ENCODE assay signal across 18 cellular contexts in the genomic region with DNA sequence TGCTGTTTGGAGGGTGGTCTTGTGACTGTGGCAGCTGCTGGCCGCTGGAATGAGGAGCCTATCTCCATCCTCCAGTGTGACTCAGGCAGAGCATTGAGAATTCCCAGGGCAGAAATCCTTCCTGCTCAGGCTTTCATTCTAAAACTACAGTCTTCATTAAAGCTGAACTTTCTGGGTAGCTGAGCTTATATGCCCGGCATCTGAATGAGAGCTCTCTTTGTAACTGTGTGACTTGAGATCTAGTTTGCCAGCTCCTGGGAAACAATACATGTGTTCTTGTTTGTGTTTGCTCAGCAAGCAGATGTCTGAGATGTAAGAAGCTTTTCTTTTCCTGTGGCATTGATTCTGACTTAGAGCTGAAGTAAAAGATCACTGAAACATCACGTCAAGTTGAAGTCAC. TPM values are rescaled to one million over a fixed set of nuclear protein-coding genes. Genes with fewer than 3 reads are reported as not detected.
DNase-seq lines count a peak whose midpoint lies in the region; ATAC-seq and TF ChIP-seq lines count a peak whose summit lies in the region.
"Had no signal": no experiment of that assay in that cellular context is flagged by ENCODE, and none has a peak within 500 bp of the region (broad histone marks: within the 10 kb centered on the region; RNA-seq: fewer than 3 reads in every experiment).

No MANE protein-coding gene starts in this region.

- H3F3A ChIP-seq in neural progenitor cell (ENCODE audit: low read depth): peaks cover 34% of the 10 kb centered on the region

- H3K27ac ChIP-seq in neural progenitor cell: peak overlapping the region; percentile 82

- no peaks in the 10 kb centered on the region for H3K9me3 Mint-ChIP-seq in neural progenitor cell
- H3K9me3 Mint-ChIP-seq: activated B cell treated with CpG ODN at 0.5 μM for 24 hours, T-cell had no signal

- TF ChIP-seq CTCF in neural progenitor cell (IDR thresholded peaks at IDR 0.05): no peak

- no peaks in the 10 kb centered on the region for H3K79me2 ChIP-seq in neural progenitor cell (ENCODE audit: low read depth)

- no peak overlapping the region for H2AFZ ChIP-seq in neural progenitor cell (replicated peaks)

- no peak overlapping the region for H3K4me3 ChIP-seq in neural progenitor cell

- peaks cover 6% of the 10 kb centered on the region for H3K36me3 Mint-ChIP-seq in neural progenitor cell

- peak overlapping the region; percentile 70 for H3K4me2 ChIP-seq in neural progenitor cell

- H3K9me3 ChIP-seq in neural progenitor cell (ENCODE audit: low read depth): no peaks in the 10 kb centered on the region

- H3K27ac Mint-ChIP-seq in neural progenitor cell: peak overlapping the region; percentile 95
- H3K27ac Mint-ChIP-seq: activated B cell treated with CpG ODN at 0.5 μM for 24 hours; activated naive CD8-positive, alpha-beta T cell; T-cell had no signal

- peaks cover 4% of the 10 kb centered on the region for H4K20me1 ChIP-seq in neural progenitor cell (ENCODE audit: low read depth)

- H3K4me3 Mint-ChIP-seq in neural progenitor cell: peak overlapping the region; percentile 27
- H3K4me3 Mint-ChIP-seq: activated B cell treated with CpG ODN at 0.5 μM for 24 hours; activated naive CD8-positive, alpha-beta T cell; T-cell had no signal

- peaks cover 44% of the 10 kb centered on the region for H3K4me1 ChIP-seq in neural progenitor cell

- H3K27me3 Mint-ChIP-seq in neural progenitor cell (ENCODE audit: insufficient read depth, low read depth): peaks cover 5% of the 10 kb centered on the region
- H3K27me3 Mint-ChIP-seq: activated B cell treated with CpG ODN at 0.5 μM for 24 hours; activated naive CD8-positive, alpha-beta T cell; T-cell had no signal

- peak in 8 of 14 donors; percentile 23 to 72 (median 40) for DNase-seq in C1 segment of cervical spinal cord (lab: John Stamatoyannopoulos, UW)
- peak; percentile 98 for DNase-seq in foreskin melanocyte
- DNase-seq in neural progenitor cell (ENCODE audit: low spot score): peak; percentile 50
- DNase-seq in activated CD4-positive, CD25-positive, alpha-beta regulatory T cell (lab: John Stamatoyannopoulos, UW): no peak
- DNase-seq in COLO668 (lab: John Stamatoyannopoulos, UW; ENCODE audit: unreplicated experiment): no peak
- no peak for DNase-seq in SHP77 treated with DMSO at 0.1 percent for 48 hours (lab: John Stamatoyannopoulos, UW)
- DNase-seq: activated B cell treated with CpG ODN at 0.5 μM for 24 hours; central memory CD4-positive, alpha-beta T cell; NCI-H1694 treated with DMSO at 0.1 percent for 48 hours; NCI-H510A treated with DMSO at 0.1 percent for 48 hours; stimulated activated CD4-positive, alpha-beta T cell treated with anti-CD3 and anti-CD28 coated beads, Interleukin-4, amount 100 ng/mL, for 1 hour; T-cell; trophoblast cell had no signal

- H3K27me3 ChIP-seq in neural progenitor cell: no peaks in the 10 kb centered on the region

- peaks cover 48% of the 10 kb centered on the region for H3K4me1 Mint-ChIP-seq in neural progenitor cell
- H3K4me1 Mint-ChIP-seq: activated B cell treated with CpG ODN at 0.5 μM for 24 hours had no signal

- H3K9ac ChIP-seq in neural progenitor cell: no peak overlapping the region

- H3K36me3 ChIP-seq in neural progenitor cell: no peaks in the 10 kb centered on the region

- ATAC-seq in HG03039 (IDR thresholded peaks at IDR 0.05; ENCODE audit: unreplicated experiment): no peak
- ATAC-seq: Panc1, T-cell had no signal

TF ChIP-seq in PFSK-1, 5 proteins besides CTCF, POLR2A, EP300 and RAD21:
- TF ChIP-seq SIN3A (IDR thresholded peaks at IDR 0.05; ENCODE audit: borderline replicate concordance, insufficient read depth, low read length) (no peak), POLR2AphosphoS5 (IDR thresholded peaks at IDR 0.05; ENCODE audit: low read depth, low read length) (peak; percentile 18; the same call in 1 of the 2 replicates)
- TF ChIP-seq, protein P1, sequence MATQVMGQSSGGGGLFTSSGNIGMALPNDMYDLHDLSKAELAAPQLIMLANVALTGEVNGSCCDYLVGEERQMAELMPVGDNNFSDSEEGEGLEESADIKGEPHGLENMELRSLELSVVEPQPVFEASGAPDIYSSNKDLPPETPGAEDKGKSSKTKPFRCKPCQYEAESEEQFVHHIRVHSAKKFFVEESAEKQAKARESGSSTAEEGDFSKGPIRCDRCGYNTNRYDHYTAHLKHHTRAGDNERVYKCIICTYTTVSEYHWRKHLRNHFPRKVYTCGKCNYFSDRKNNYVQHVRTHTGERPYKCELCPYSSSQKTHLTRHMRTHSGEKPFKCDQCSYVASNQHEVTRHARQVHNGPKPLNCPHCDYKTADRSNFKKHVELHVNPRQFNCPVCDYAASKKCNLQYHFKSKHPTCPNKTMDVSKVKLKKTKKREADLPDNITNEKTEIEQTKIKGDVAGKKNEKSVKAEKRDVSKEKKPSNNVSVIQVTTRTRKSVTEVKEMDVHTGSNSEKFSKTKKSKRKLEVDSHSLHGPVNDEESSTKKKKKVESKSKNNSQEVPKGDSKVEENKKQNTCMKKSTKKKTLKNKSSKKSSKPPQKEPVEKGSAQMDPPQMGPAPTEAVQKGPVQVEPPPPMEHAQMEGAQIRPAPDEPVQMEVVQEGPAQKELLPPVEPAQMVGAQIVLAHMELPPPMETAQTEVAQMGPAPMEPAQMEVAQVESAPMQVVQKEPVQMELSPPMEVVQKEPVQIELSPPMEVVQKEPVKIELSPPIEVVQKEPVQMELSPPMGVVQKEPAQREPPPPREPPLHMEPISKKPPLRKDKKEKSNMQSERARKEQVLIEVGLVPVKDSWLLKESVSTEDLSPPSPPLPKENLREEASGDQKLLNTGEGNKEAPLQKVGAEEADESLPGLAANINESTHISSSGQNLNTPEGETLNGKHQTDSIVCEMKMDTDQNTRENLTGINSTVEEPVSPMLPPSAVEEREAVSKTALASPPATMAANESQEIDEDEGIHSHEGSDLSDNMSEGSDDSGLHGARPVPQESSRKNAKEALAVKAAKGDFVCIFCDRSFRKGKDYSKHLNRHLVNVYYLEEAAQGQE (IDR thresholded peaks at IDR 0.05; ENCODE audit: insufficient read depth in 1 of 2, low read depth in 2 of 2, low read length in 2 of 2): no peak

RNA-seq across cellular contexts. Expression of a gene that starts 22.4 kb away (rescaled TPM):
- not detected for polyA plus RNA-seq in PFSK-1 (2012; ENCODE audit: insufficient read length, low read depth)
- total RNA-seq in neural progenitor cell (ENCODE audit: low replicate concordance): 1.3 and 2.6 TPM in 2 replicates
- total RNA-seq: activated B cell treated with CpG ODN at 0.5 μM for 24 hours, kidney epithelial cell, T-cell had no signal

RNA-seq across cellular contexts. Expression of a gene that starts 44.8 kb away (rescaled TPM):
- 15.9 TPM for polyA plus RNA-seq in PFSK-1 (2012; ENCODE audit: insufficient read length, low read depth)
- 125 and 133 TPM in 2 replicates for total RNA-seq in neural progenitor cell (ENCODE audit: low replicate concordance)

Comparison
In these comparisons a context has a peak if more than half of its experiments do, and no peak if none do; other contexts are left out.
1. DNase-seq: peak in C1 segment of cervical spinal cord (8 of 14), foreskin melanocyte (single experiment) and neural progenitor cell (single experiment); none in activated CD4-positive, CD25-positive, alpha-beta regulatory T cell (0 of 4), COLO668 (single experiment) and SHP77 treated with DMSO at 0.1 percent for 48 hours (single experiment).